ENCODE assay signal across 24 cellular contexts in genomic region chr13:113500530-113501265, GRCh38.
"Had no signal": no experiment of that assay in that cellular context is flagged by ENCODE, and none has a peak within 500 bp of the region (broad histone marks: within the 10 kb centered on the region; RNA-seq: fewer than 3 reads in every experiment).

No MANE protein-coding gene starts in this region.

- H3K9me3 Mint-ChIP-seq: dendritic cell treated with granulocyte-macrophage colony-stimulating factor and Interleukin-4, amounts not matched to agents 40 ng/mL and 50 ng/mL, for 4 days; effector memory CD8-positive, alpha-beta T cell; memory B cell; mesothelial cell of epicardium; natural killer cell; neural crest cell; stimulated activated memory B cell treated with anti-CD40 and anti-IgM and Interleukin-4, amounts not matched to agents 10 μg/mL and 1 μg/mL and 100 μg/mL, for 72 hours; stimulated activated naive CD8-positive, alpha-beta T cell treated with anti-CD3 and anti-CD28 coated beads, Interleukin-15, Interleukin-2, amounts not matched to agents 100 ng/mL and 50 ng/mL, for 24 hours had no signal

- H3K4me1 ChIP-seq: foreskin keratinocyte, upper lobe of right lung had no signal

- H3K4me3 Mint-ChIP-seq: dendritic cell treated with granulocyte-macrophage colony-stimulating factor and Interleukin-4, amounts not matched to agents 40 ng/mL and 50 ng/mL, for 4 days; effector memory CD8-positive, alpha-beta T cell; memory B cell; mesothelial cell of epicardium; natural killer cell; neural crest cell; stimulated activated memory B cell treated with anti-CD40 and anti-IgM and Interleukin-4, amounts not matched to agents 10 μg/mL and 1 μg/mL and 100 μg/mL, for 72 hours; stimulated activated naive CD8-positive, alpha-beta T cell treated with anti-CD3 and anti-CD28 coated beads, Interleukin-15, Interleukin-2, amounts not matched to agents 100 ng/mL and 50 ng/mL, for 24 hours had no signal

- H3K4me3 ChIP-seq: lower lobe of right lung, ovary, spleen, tibial nerve, upper lobe of right lung, vagina had no signal

- H3K36me3 ChIP-seq: ovary had no signal

- H3K27me3 Mint-ChIP-seq: dendritic cell treated with granulocyte-macrophage colony-stimulating factor and Interleukin-4, amounts not matched to agents 40 ng/mL and 50 ng/mL, for 4 days; effector memory CD8-positive, alpha-beta T cell; memory B cell; stimulated activated memory B cell treated with anti-CD40 and anti-IgM and Interleukin-4, amounts not matched to agents 10 μg/mL and 1 μg/mL and 100 μg/mL, for 72 hours; stimulated activated naive CD8-positive, alpha-beta T cell treated with anti-CD3 and anti-CD28 coated beads, Interleukin-15, Interleukin-2, amounts not matched to agents 100 ng/mL and 50 ng/mL, for 24 hours had no signal

- DNase-seq: effector memory CD8-positive, alpha-beta T cell; foreskin keratinocyte; head of caudate nucleus; hypothalamus; kidney glomerular epithelial cell; lower lobe of right lung; natural killer cell; nucleus accumbens; ovary; spleen; stimulated activated CD4-positive, alpha-beta T cell treated with anti-CD3 and anti-CD28 coated beads, Interleukin-15, amount 100 ng/mL, for 24 hours; stimulated activated CD4-positive, alpha-beta T cell treated with anti-CD3 and anti-CD28 coated beads, Interleukin-1b, Interleukin-23, amount 100 ng/mL, for 48 hours; stimulated activated CD4-positive, alpha-beta T cell treated with anti-CD3 and anti-CD28 coated beads, Interleukin-4, amount 100 ng/mL, for 24 hours; upper lobe of right lung had no signal

- H3K27ac Mint-ChIP-seq: dendritic cell treated with granulocyte-macrophage colony-stimulating factor and Interleukin-4, amounts not matched to agents 40 ng/mL and 50 ng/mL, for 4 days; memory B cell; mesothelial cell of epicardium; natural killer cell; stimulated activated memory B cell treated with anti-CD40 and anti-IgM and Interleukin-4, amounts not matched to agents 10 μg/mL and 1 μg/mL and 100 μg/mL, for 72 hours; stimulated activated naive CD8-positive, alpha-beta T cell treated with anti-CD3 and anti-CD28 coated beads, Interleukin-15, Interleukin-2, amounts not matched to agents 100 ng/mL and 50 ng/mL, for 24 hours had no signal

- ATAC-seq: effector memory CD8-positive, alpha-beta T cell; foreskin keratinocyte; left lobe of liver; lower lobe of right lung; natural killer cell; sciatic nerve; stimulated activated memory B cell treated with anti-CD40 and anti-IgM and Interleukin-4, amounts not matched to agents 10 μg/mL and 1 μg/mL and 100 μg/mL, for 72 hours; upper lobe of right lung had no signal

- H3K27ac ChIP-seq: foreskin keratinocyte, lower lobe of right lung, ovary, spleen, tibial nerve, upper lobe of right lung, vagina had no signal

- H3K27me3 ChIP-seq: foreskin keratinocyte, ovary, spleen, tibial nerve, upper lobe of right lung, vagina had no signal

- H3K9me3 ChIP-seq: lower lobe of right lung, ovary, spleen, tibial nerve, upper lobe of right lung, vagina had no signal
